In genomic region chr17:53640808-53641207, GRCh38 we compare ENCODE assay signal across 31 cellular contexts.
"Had no signal": no experiment of that assay in that cellular context is flagged by ENCODE, and none has a peak within 500 bp of the region (broad histone marks: within the 10 kb centered on the region; RNA-seq: fewer than 3 reads in every experiment).

No MANE protein-coding gene starts in this region.

- ATAC-seq: naive thymus-derived CD8-positive, alpha-beta T cell; natural killer cell treated with Interleukin-12 subunit alpha and Interleukin-12 subunit beta and Interleukin-15 and Interleukin-18, amount 100 ng/mL, for 72 hours; psoas muscle; right cardiac atrium; sciatic nerve; stimulated activated memory B cell treated with anti-CD40 and anti-IgM and Interleukin-4, amounts not matched to agents 10 μg/mL and 1 μg/mL and 100 μg/mL, for 72 hours; stimulated activated naive CD8-positive, alpha-beta T cell treated with anti-CD3 and anti-CD28 coated beads, Interleukin-15, amount 100 ng/mL, for 72 hours; stimulated activated naive CD8-positive, alpha-beta T cell treated with anti-CD3 and anti-CD28 coated beads, Interleukin-15, Interleukin-2, amounts not matched to agents 100 U/mL and 50 U/mL, for 24 hours; upper lobe of right lung had no signal

- H3K27me3 ChIP-seq: neural progenitor cell, ovary, spleen, suprapubic skin, testis, tibial artery, transverse colon, upper lobe of right lung, uterus had no signal

- H3K4me2 ChIP-seq: neural progenitor cell, smooth muscle cell had no signal

- H3K9ac ChIP-seq: neural progenitor cell, parathyroid adenoma had no signal

- H2AFZ ChIP-seq: neural progenitor cell, parathyroid adenoma had no signal

- DNase-seq: naive thymus-derived CD8-positive, alpha-beta T cell; occipital lobe; ovary; posterior cingulate gyrus; psoas muscle; right cardiac atrium; spleen; stimulated activated CD4-positive, alpha-beta T cell treated with anti-CD3 and anti-CD28 coated beads, Interleukin-12 subunit alpha, Interleukin-12 subunit beta, amount 100 ng/mL, for 4 hours; stimulated activated CD4-positive, alpha-beta T cell treated with anti-CD3 and anti-CD28 coated beads, Interleukin-1b, Interleukin-23, amount 100 ng/mL, for 48 hours; stimulated activated CD4-positive, alpha-beta T cell treated with anti-CD3 and anti-CD28 coated beads, Interleukin-4, amount 100 ng/mL, for 1 hour; stimulated activated CD4-positive, alpha-beta T cell treated with anti-CD3 and anti-CD28 coated beads, Interleukin-4, amount 100 ng/mL, for 4 hours; stimulated activated CD8-positive, alpha-beta memory T cell treated with anti-CD3 and anti-CD28 coated beads, Interleukin-4, amount 100 ng/mL, for 48 hours; stimulated activated naive CD4-positive, alpha-beta T cell; stimulated activated naive CD8-positive, alpha-beta T cell treated with anti-CD3 and anti-CD28 coated beads, Interleukin-15, amount 100 ng/mL, for 72 hours; stimulated activated naive CD8-positive, alpha-beta T cell treated with anti-CD3 and anti-CD28 coated beads, Interleukin-15, Interleukin-2, amounts not matched to agents 100 U/mL and 50 U/mL, for 24 hours; substantia nigra; testis; tibial artery; transverse colon; upper lobe of right lung; uterus had no signal

- H3K9me3 Mint-ChIP-seq: neural progenitor cell, type B pancreatic cell had no signal

- H3K36me3 Mint-ChIP-seq: naive thymus-derived CD8-positive, alpha-beta T cell; neural progenitor cell; stimulated activated memory B cell treated with anti-CD40 and anti-IgM and Interleukin-4, amounts not matched to agents 10 μg/mL and 1 μg/mL and 100 μg/mL, for 72 hours; type B pancreatic cell had no signal

- H3K4me1 Mint-ChIP-seq: naive thymus-derived CD8-positive, alpha-beta T cell; neural progenitor cell; stimulated activated memory B cell treated with anti-CD40 and anti-IgM and Interleukin-4, amounts not matched to agents 10 μg/mL and 1 μg/mL and 100 μg/mL, for 72 hours; stimulated activated naive CD8-positive, alpha-beta T cell treated with anti-CD3 and anti-CD28 coated beads, Interleukin-15, amount 100 ng/mL, for 72 hours had no signal

- H3K36me3 ChIP-seq: neural progenitor cell, ovary, spleen, suprapubic skin, tibial artery, transverse colon, upper lobe of right lung, uterus had no signal

- H3K79me2 ChIP-seq: parathyroid adenoma had no signal

- H3K4me3 Mint-ChIP-seq: naive thymus-derived CD8-positive, alpha-beta T cell; natural killer cell treated with Interleukin-12 subunit alpha and Interleukin-12 subunit beta and Interleukin-15 and Interleukin-18, amount 100 ng/mL, for 72 hours; neural progenitor cell; stimulated activated memory B cell treated with anti-CD40 and anti-IgM and Interleukin-4, amounts not matched to agents 10 μg/mL and 1 μg/mL and 100 μg/mL, for 72 hours; stimulated activated naive CD8-positive, alpha-beta T cell treated with anti-CD3 and anti-CD28 coated beads, Interleukin-15, amount 100 ng/mL, for 72 hours; type B pancreatic cell had no signal

- H3K4me3 ChIP-seq: neural progenitor cell, ovary, psoas muscle, skin epidermis, smooth muscle cell, spleen, suprapubic skin, testis, tibial artery, transverse colon, upper lobe of right lung, uterus had no signal

- H3K27me3 Mint-ChIP-seq: naive thymus-derived CD8-positive, alpha-beta T cell; natural killer cell treated with Interleukin-12 subunit alpha and Interleukin-12 subunit beta and Interleukin-15 and Interleukin-18, amount 100 ng/mL, for 72 hours; progenitor cell of endocrine pancreas; stimulated activated memory B cell treated with anti-CD40 and anti-IgM and Interleukin-4, amounts not matched to agents 10 μg/mL and 1 μg/mL and 100 μg/mL, for 72 hours; stimulated activated naive CD8-positive, alpha-beta T cell treated with anti-CD3 and anti-CD28 coated beads, Interleukin-15, amount 100 ng/mL, for 72 hours; type B pancreatic cell had no signal

- H3K27ac Mint-ChIP-seq: naive thymus-derived CD8-positive, alpha-beta T cell; natural killer cell treated with Interleukin-12 subunit alpha and Interleukin-12 subunit beta and Interleukin-15 and Interleukin-18, amount 100 ng/mL, for 72 hours; neural progenitor cell; progenitor cell of endocrine pancreas; stimulated activated memory B cell treated with anti-CD40 and anti-IgM and Interleukin-4, amounts not matched to agents 10 μg/mL and 1 μg/mL and 100 μg/mL, for 72 hours; stimulated activated naive CD8-positive, alpha-beta T cell treated with anti-CD3 and anti-CD28 coated beads, Interleukin-15, amount 100 ng/mL, for 72 hours; type B pancreatic cell had no signal

- H3K9me3 ChIP-seq: ovary, psoas muscle, suprapubic skin, testis, tibial artery, transverse colon, upper lobe of right lung, uterus had no signal

- H3K27ac ChIP-seq: neural progenitor cell, ovary, parathyroid adenoma, psoas muscle, skin epidermis, spleen, suprapubic skin, testis, tibial artery, transverse colon, upper lobe of right lung, uterus had no signal

- H3K4me1 ChIP-seq: neural progenitor cell, parathyroid adenoma, psoas muscle, spleen, suprapubic skin, testis, tibial artery, transverse colon, upper lobe of right lung, uterus had no signal
